Comparison of ENCODE assay signal across 27 cellular contexts in genomic region chr7:123655614-123656013, GRCh38. TPM values are rescaled to one million over a fixed set of nuclear protein-coding genes. Genes with fewer than 3 reads are reported as not detected.
A peak's percentile ranks its signal among the peaks of the same experiment; 100 is the strongest.
DNase-seq lines count a peak whose midpoint lies in the region; ATAC-seq and TF ChIP-seq lines count a peak whose summit lies in the region.
"Had no signal": no experiment of that assay in that cellular context is flagged by ENCODE, and none has a peak within 500 bp of the region (broad histone marks: within the 10 kb centered on the region; RNA-seq: fewer than 3 reads in every experiment).

A gene with protein sequence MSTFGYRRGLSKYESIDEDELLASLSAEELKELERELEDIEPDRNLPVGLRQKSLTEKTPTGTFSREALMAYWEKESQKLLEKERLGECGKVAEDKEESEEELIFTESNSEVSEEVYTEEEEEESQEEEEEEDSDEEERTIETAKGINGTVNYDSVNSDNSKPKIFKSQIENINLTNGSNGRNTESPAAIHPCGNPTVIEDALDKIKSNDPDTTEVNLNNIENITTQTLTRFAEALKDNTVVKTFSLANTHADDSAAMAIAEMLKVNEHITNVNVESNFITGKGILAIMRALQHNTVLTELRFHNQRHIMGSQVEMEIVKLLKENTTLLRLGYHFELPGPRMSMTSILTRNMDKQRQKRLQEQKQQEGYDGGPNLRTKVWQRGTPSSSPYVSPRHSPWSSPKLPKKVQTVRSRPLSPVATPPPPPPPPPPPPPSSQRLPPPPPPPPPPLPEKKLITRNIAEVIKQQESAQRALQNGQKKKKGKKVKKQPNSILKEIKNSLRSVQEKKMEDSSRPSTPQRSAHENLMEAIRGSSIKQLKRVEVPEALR (plus strand): TSS chr7:123655866. CDS start chr7:123655964, 98 bp downstream.

- no peaks in the 10 kb centered on the region for H3K36me3 ChIP-seq in cardiac muscle cell
- H3K36me3 ChIP-seq in right atrium auricular region, result peaks cover 32% of the 10 kb centered on the region
- H3K36me3 ChIP-seq in skeletal muscle tissue (ENCODE audit: control insufficient read depth in 3 of 3, insufficient read depth in 3 of 3, low read length in 3 of 3), result peaks cover 12 to 39% (median 16%) of the 10 kb centered on the region in 3 donors
- H3K36me3 ChIP-seq: BLaER1, Peyer's patch, SJSA1 had no signal

- H3K27me3 ChIP-seq in cardiac muscle cell, result no peaks in the 10 kb centered on the region
- H3K27me3 ChIP-seq in right atrium auricular region, result no peaks in the 10 kb centered on the region
- no peaks in the 10 kb centered on the region for H3K27me3 ChIP-seq in skeletal muscle tissue (ENCODE audit: control insufficient read depth in 3 of 3, insufficient read depth in 3 of 3, low read length in 3 of 3)
- H3K27me3 ChIP-seq: BLaER1, Peyer's patch, SJSA1 had no signal

- no peaks in the 10 kb centered on the region for H3K27me3 Mint-ChIP-seq in neural crest cell (ENCODE audit: low read depth)

- ATAC-seq in GM18861 (IDR thresholded peaks at IDR 0.05; ENCODE audit: unreplicated experiment) (no peak), GM18519 (IDR thresholded peaks at IDR 0.05; ENCODE audit: low FRiP score, unreplicated experiment) (no peak)

- H3K4me3 ChIP-seq in cardiac muscle cell, result peak within 1 kb of the TSS; percentile 16
- H3K4me3 ChIP-seq in right atrium auricular region, result peak within 1 kb of the TSS; percentile 48
- H3K4me3 ChIP-seq in skeletal muscle tissue (ENCODE audit: low read length in 3 of 3), result peak within 1 kb of the TSS; percentile 73 to 95 (median 92)
- H3K4me3 ChIP-seq: BLaER1, Peyer's patch, SJSA1 had no signal

- TF ChIP-seq CTCF in cardiac muscle cell (IDR thresholded peaks at IDR 0.05; ENCODE audit: low read depth, low read length), result no peak
- no peak for TF ChIP-seq CTCF in right atrium auricular region (IDR thresholded peaks at IDR 0.05)
- no peak for TF ChIP-seq CTCF in neural crest cell (conservative IDR thresholded peaks at IDR 0.05)

- no peaks in the 10 kb centered on the region for H3K9me3 Mint-ChIP-seq in neural crest cell
- H3K9me3 Mint-ChIP-seq: CD4-positive, alpha-beta T cell; H9; HFFc6; IgD-negative memory B cell had no signal

- peaks cover 12% of the 10 kb centered on the region for H3K4me1 Mint-ChIP-seq in neural crest cell
- H3K4me1 Mint-ChIP-seq: IgD-negative memory B cell had no signal

- no peak within 1 kb of the TSS for H3K4me3 Mint-ChIP-seq in neural crest cell
- H3K4me3 Mint-ChIP-seq: CD4-positive, alpha-beta T cell; H9; HFFc6; IgD-negative memory B cell had no signal

- peak within 1 kb of the TSS; percentile 93 to 99 (median 99) for H3K9ac ChIP-seq in skeletal muscle tissue (ENCODE audit: low read depth in 1 of 3, low read length in 3 of 3)
- H3K9ac ChIP-seq: BLaER1 had no signal

- H3K9me3 ChIP-seq in cardiac muscle cell (ENCODE audit: low read depth) (no peaks in the 10 kb centered on the region), right atrium auricular region (no peaks in the 10 kb centered on the region), skeletal muscle tissue (ENCODE audit: control insufficient read depth in 3 of 3, low read length in 3 of 3) (no peaks in the 10 kb centered on the region)
- H3K9me3 ChIP-seq: BLaER1, Caco-2, Peyer's patch, SJSA1 had no signal

- peak within 1 kb of the TSS; percentile 37 for H3K27ac Mint-ChIP-seq in neural crest cell (ENCODE audit: unreplicated experiment)
- H3K27ac Mint-ChIP-seq: CD4-positive, alpha-beta T cell; H9; HFFc6; IgD-negative memory B cell had no signal

- peaks cover 27% of the 10 kb centered on the region for H3K4me1 ChIP-seq in cardiac muscle cell (ENCODE audit: low read depth)
- H3K4me1 ChIP-seq in right atrium auricular region, result no peaks in the 10 kb centered on the region
- H3K4me1 ChIP-seq in skeletal muscle tissue (ENCODE audit: control insufficient read depth in 3 of 3, insufficient read depth in 3 of 3, low read length in 3 of 3), result peaks cover 1 to 7% (median 6%) of the 10 kb centered on the region in 3 donors
- H3K4me1 ChIP-seq: BLaER1, Caco-2, SJSA1 had no signal

- no peaks in the 10 kb centered on the region for H3K36me3 Mint-ChIP-seq in neural crest cell (ENCODE audit: low read depth)
- H3K36me3 Mint-ChIP-seq: IgD-negative memory B cell had no signal

- H3K27ac ChIP-seq in cardiac muscle cell, result peak within 1 kb of the TSS; percentile 90
- H3K27ac ChIP-seq in right atrium auricular region, result peak within 1 kb of the TSS; percentile 83 to 90
- H3K27ac ChIP-seq in skeletal muscle tissue (ENCODE audit: low read depth, low read length), result peak within 1 kb of the TSS; percentile 98
- H3K27ac ChIP-seq: BLaER1, Peyer's patch, SJSA1 had no signal

- DNase-seq in cardiac muscle cell (ENCODE audit: low read depth in 1 of 2, low spot score in 1 of 2) (peak in 1 of 2 donors; percentile 66), right atrium auricular region (ENCODE audit: low spot score) (peak; percentile 70), neural crest cell (ENCODE audit: low read depth, low spot score) (no peak), AG20443 (ENCODE audit: low spot score) (no peak), GF-D8 (lab: John Stamatoyannopoulos, UW) (no peak)
- DNase-seq: Caco-2; CD4-positive, alpha-beta T cell; DMS 273 treated with DMSO at 0.1 percent for 48 hours; DMS79 treated with DMSO at 0.1 percent for 48 hours; H9; HFFc6; Karpas-422; MV-4-11; NCI-H1694 treated with DMSO at 0.1 percent for 48 hours; NCI-H2081 treated with DMSO at 0.1 percent for 48 hours; NCI-H2171 treated with DMSO at 0.1 percent for 48 hours; NCI-H524 treated with DMSO at 0.1 percent for 48 hours; NCI-H82; Peyer's patch had no signal

RNA-seq across cellular contexts. Expression of the gene that starts here (rescaled TPM):
- total RNA-seq in cardiac muscle cell, result 19.7 and 24.3 TPM in 2 replicates
- 13.6 and 19.8 TPM in 2 replicates for polyA plus RNA-seq in cardiac muscle cell
- 100 to 1,000 TPM; 374 to 493 TPM for total RNA-seq in right atrium auricular region
- not detected in 2 replicates for total RNA-seq in neural crest cell
- 34.4 TPM for total RNA-seq in skeletal muscle tissue
- total RNA-seq: Caco-2; CD4-positive, alpha-beta T cell; H9; HFFc6; M059J; OCI-LY7; Peyer's patch; SJSA1 had no signal
- polyA plus RNA-seq: IgD-negative memory B cell had no signal

Comparison
In these comparisons a context has a peak if more than half of its experiments do, and no peak if none do; other contexts are left out.
1. RNA of the gene that starts here (total RNA-seq): 374 to 493 TPM in right atrium auricular region, 34.4 TPM in skeletal muscle tissue (single experiment) and 19.7 to 24.3 TPM in cardiac muscle cell; not detected in neural crest cell; every median in the first group is over 10 times any median in the second.
2. RNA of the gene that starts here (total RNA-seq): 374 to 493 TPM in right atrium auricular region; 34.4 TPM in skeletal muscle tissue (single experiment) and 19.7 to 24.3 TPM in cardiac muscle cell; every median in the first group is over 10 times any median in the second.
3. H3K4me3 ChIP-seq: peak in every context shown above with its lines; median percentile 92 in skeletal muscle tissue; 48 in right atrium auricular region; 16 in cardiac muscle cell.
4. Peak in every context shown above with its lines, with median percentiles within 50 percentile points of each other: H3K27ac ChIP-seq.